23 cellular contexts compared by ENCODE assay signal in genomic region chr7:44664756-44665461, GRCh38. TPM values are rescaled to one million over a fixed set of nuclear protein-coding genes. Genes with fewer than 3 reads are reported as not detected.
A peak's percentile ranks its signal among the peaks of the same experiment; 100 is the strongest.
DNase-seq lines count a peak whose midpoint lies in the region; ATAC-seq and TF ChIP-seq lines count a peak whose summit lies in the region.
"Had no signal": no experiment of that assay in that cellular context is flagged by ENCODE, and none has a peak within 500 bp of the region (broad histone marks: within the 10 kb centered on the region; RNA-seq: fewer than 3 reads in every experiment).

No MANE protein-coding gene starts in this region.

- 66 to 79% (median 68%) methylated on average over 4 of the region's 4 CpGs for WGBS in psoas muscle, 3 donors

- peaks cover 12% of the 10 kb centered on the region for H3K4me1 ChIP-seq in SJSA1 (replicated peaks)
- H3K4me1 ChIP-seq in psoas muscle = peaks cover 12% of the 10 kb centered on the region
- H3K4me1 ChIP-seq: body of pancreas, prostate gland had no signal

- peaks cover 49% of the 10 kb centered on the region for H3K36me3 ChIP-seq in SJSA1
- peaks cover 2 to 52% of the 10 kb centered on the region in 2 donors for H3K36me3 ChIP-seq in psoas muscle (ENCODE audit: insufficient read depth in 1 of 2, low read depth in 1 of 2)
- H3K36me3 ChIP-seq: prostate gland had no signal

- H3K27ac Mint-ChIP-seq in activated naive CD8-positive, alpha-beta T cell treated with anti-CD3 and anti-CD28 coated beads, Interleukin-2, amount 50 U/mL, for 24 hours = no peak overlapping the region
- H3K27ac Mint-ChIP-seq: activated CD8-positive, alpha-beta memory T cell treated with anti-CD3 and anti-CD28 coated beads, Interleukin-2, amount 10 ng/mL, durations not matched to agents 7 days and 5 days; activated naive CD8-positive, alpha-beta T cell treated with anti-CD3 and anti-CD28 coated beads, Interleukin-2, amount 10 ng/mL, durations not matched to agents 7 days and 5 days; nephron progenitor cell had no signal

- intact Hi-C loops in psoas muscle (cut with DNase I) = no loop called here

- peaks cover 49% of the 10 kb centered on the region for H3K36me3 Mint-ChIP-seq in activated naive CD8-positive, alpha-beta T cell treated with anti-CD3 and anti-CD28 coated beads, Interleukin-2, amount 50 U/mL, for 24 hours (ENCODE audit: low read depth)

- H3K27ac ChIP-seq in SJSA1 (0 out of 2 replicates have a peak overlapping the region, but pooled peaks have one; percentile 2), psoas muscle (no peak overlapping the region)
- H3K27ac ChIP-seq: body of pancreas, prostate gland had no signal

- H3K9me3 ChIP-seq in SJSA1 (replicated peaks) (0 out of 2 replicates have a peak, but pooled peaks cover 4% of the 10 kb centered on the region), psoas muscle (peaks cover 14% of the 10 kb centered on the region)
- H3K9me3 ChIP-seq: body of pancreas, prostate gland had no signal

- H3K4me3 Mint-ChIP-seq in activated naive CD8-positive, alpha-beta T cell treated with anti-CD3 and anti-CD28 coated beads, Interleukin-2, amount 50 U/mL, for 24 hours = no peak overlapping the region
- H3K4me3 Mint-ChIP-seq: activated CD8-positive, alpha-beta memory T cell treated with anti-CD3 and anti-CD28 coated beads, Interleukin-2, amount 10 ng/mL, durations not matched to agents 7 days and 5 days; activated naive CD8-positive, alpha-beta T cell treated with anti-CD3 and anti-CD28 coated beads, Interleukin-2, amount 10 ng/mL, durations not matched to agents 7 days and 5 days; CD8-positive, alpha-beta memory T cell; nephron progenitor cell; stimulated activated effector memory CD8-positive, alpha-beta T cell treated with anti-CD3 and anti-CD28 coated beads, Interleukin-12 subunit alpha, Interleukin-12 subunit beta, amount 100 ng/mL, for 72 hours had no signal

- no peak overlapping the region for H3K4me3 ChIP-seq in SJSA1
- H3K4me3 ChIP-seq in psoas muscle = no peak overlapping the region
- H3K4me3 ChIP-seq: body of pancreas, prostate gland, skin epidermis had no signal

- peaks cover 13% of the 10 kb centered on the region for H3K9me3 Mint-ChIP-seq in activated naive CD8-positive, alpha-beta T cell treated with anti-CD3 and anti-CD28 coated beads, Interleukin-2, amount 50 U/mL, for 24 hours

- H3K27me3 ChIP-seq in SJSA1 (replicated peaks) (no peaks in the 10 kb centered on the region), psoas muscle (ENCODE audit: insufficient read depth in 3 of 3, low read length in 2 of 3) (no peaks in the 10 kb centered on the region)
- H3K27me3 ChIP-seq: body of pancreas had no signal

- H3K27me3 Mint-ChIP-seq in activated naive CD8-positive, alpha-beta T cell treated with anti-CD3 and anti-CD28 coated beads, Interleukin-2, amount 50 U/mL, for 24 hours = no peaks in the 10 kb centered on the region
- H3K27me3 Mint-ChIP-seq: activated CD8-positive, alpha-beta memory T cell treated with anti-CD3 and anti-CD28 coated beads, Interleukin-2, amount 10 ng/mL, durations not matched to agents 7 days and 5 days; activated naive CD8-positive, alpha-beta T cell treated with anti-CD3 and anti-CD28 coated beads, Interleukin-2, amount 10 ng/mL, durations not matched to agents 7 days and 5 days; CD8-positive, alpha-beta memory T cell had no signal

- H3K4me1 Mint-ChIP-seq in activated naive CD8-positive, alpha-beta T cell treated with anti-CD3 and anti-CD28 coated beads, Interleukin-2, amount 50 U/mL, for 24 hours = no peaks in the 10 kb centered on the region
- H3K4me1 Mint-ChIP-seq: activated naive CD8-positive, alpha-beta T cell treated with anti-CD3 and anti-CD28 coated beads, Interleukin-2, amount 10 ng/mL, durations not matched to agents 7 days and 5 days; nephron progenitor cell had no signal

- ATAC-seq in psoas muscle = peak in 3 of 4 donors; percentile 51 to 59 (median 58)
- no peak for ATAC-seq in activated naive CD8-positive, alpha-beta T cell treated with anti-CD3 and anti-CD28 coated beads, Interleukin-2, amount 50 U/mL, for 24 hours
- ATAC-seq: activated CD8-positive, alpha-beta memory T cell treated with anti-CD3 and anti-CD28 coated beads, Interleukin-2, amount 10 ng/mL, durations not matched to agents 7 days and 5 days; body of pancreas; HCT116; stimulated activated effector memory CD8-positive, alpha-beta T cell treated with anti-CD3 and anti-CD28 coated beads, Interleukin-12 subunit alpha, Interleukin-12 subunit beta, amount 100 ng/mL, for 72 hours had no signal

- DNase-seq in GF-D8 (lab: John Stamatoyannopoulos, UW) (peak; percentile 36), SJSA1 (ENCODE audit: low read depth in 1 of 2, low spot score in 2 of 2) (no peak), islet precursor cell (peak; percentile 5), psoas muscle (no peak), DMS53 treated with DMSO at 0.1 percent for 48 hours (lab: John Stamatoyannopoulos, UW; ENCODE audit: unreplicated experiment) (no peak), SKM-1 (lab: John Stamatoyannopoulos, UW; ENCODE audit: unreplicated experiment) (no peak)
- no peak for DNase-seq in activated naive CD8-positive, alpha-beta T cell treated with anti-CD3 and anti-CD28 coated beads, Interleukin-2, amount 50 U/mL, for 24 hours
- DNase-seq: activated CD4-positive, alpha-beta T cell treated with anti-CD3 and anti-CD28 coated beads for 4 hours; activated CD8-positive, alpha-beta memory T cell treated with anti-CD3 and anti-CD28 coated beads, Interleukin-2, amount 10 ng/mL, durations not matched to agents 7 days and 5 days; activated naive CD8-positive, alpha-beta T cell treated with anti-CD3 and anti-CD28 coated beads, Interleukin-2, amount 10 ng/mL, durations not matched to agents 7 days and 5 days; body of pancreas; CD8-positive, alpha-beta memory T cell; DMS53; effector memory CD4-positive, alpha-beta T cell; KG1; left cardiac atrium; NCI-H1694 treated with DMSO at 0.1 percent for 48 hours; nephron progenitor cell; stimulated activated CD4-positive, alpha-beta T cell treated with anti-CD3 and anti-CD28 coated beads, Interleukin-2, amount 100 ng/mL, for 24 hours had no signal

- no peak for TF ChIP-seq CTCF in psoas muscle (IDR thresholded peaks at IDR 0.05)

RNA-seq across cellular contexts. Expression of gene OGDH, which starts 58.5 kb away (rescaled TPM):
- total RNA-seq in SJSA1 (2014; rRNA removed; shearing (Covaris generic)) = 38.4 and 51.3 TPM in 2 replicates
- total RNA-seq in psoas muscle = 100 to 1,000 TPM; 252 to 500 (median 326) TPM
- 100 to 1,000 TPM; 176 to 181 (median 179) TPM for polyA plus RNA-seq in psoas muscle

Comparison
In these comparisons a context has a peak if more than half of its experiments do, and no peak if none do; other contexts are left out.
1. DNase-seq: peak in GF-D8 (single experiment) and islet precursor cell (single experiment); none in SJSA1 (0 of 2), psoas muscle (0 of 2), DMS53 treated with DMSO at 0.1 percent for 48 hours (single experiment), SKM-1 (single experiment) and activated naive CD8-positive, alpha-beta T cell treated with anti-CD3 and anti-CD28 coated beads, Interleukin-2, amount 50 U/mL, for 24 hours (single experiment).